ENCODE assay signal across 10 cellular contexts in genomic region chr14:44914849-44915248, GRCh38. TPM values are rescaled to one million over a fixed set of nuclear protein-coding genes. Genes with fewer than 3 reads are reported as not detected.
DNase-seq lines count a peak whose midpoint lies in the region; TF ChIP-seq lines count a peak whose summit lies in the region.
"Had no signal": no experiment of that assay in that cellular context is flagged by ENCODE, and none has a peak within 500 bp of the region (broad histone marks: within the 10 kb centered on the region; RNA-seq: fewer than 3 reads in every experiment).

No MANE protein-coding gene starts in this region.

- no peak overlapping the region for H2AFZ ChIP-seq in H9 (ENCODE audit: low read length)

- H3K27ac ChIP-seq in H9 (ENCODE audit: insufficient read length, low read depth, low read length) = no peak overlapping the region

- peak overlapping the region in 1 of 3 experiments; percentile 82; a peak in 1 of 7 replicates for H3K27ac Mint-ChIP-seq in H9
- H3K27ac Mint-ChIP-seq: naive thymus-derived CD8-positive, alpha-beta T cell had no signal

- peaks cover 0 to 4% of the 10 kb centered on the region in 2 experiments; a peak in 2 of 5 replicates for H3K9me3 Mint-ChIP-seq in H9

- no peak overlapping the region for H3K4ac ChIP-seq in H9 (ENCODE audit: low read depth, low read length)

- H3K4me3 ChIP-seq in fibroblast of mammary gland (ENCODE audit: control insufficient read depth, low read depth, low read length) = no peak overlapping the region

- H3K36me3 Mint-ChIP-seq in H9 (ENCODE audit: insufficient read depth in 1 of 3, low read depth in 3 of 3) = 0 out of 7 replicates have a peak, but pooled peaks cover 0 to 3% (median 0%) of the 10 kb centered on the region in 3 experiments

- no peak overlapping the region for H2AK5ac ChIP-seq in H9 (ENCODE audit: insufficient read length, low read length)

- H3K23ac ChIP-seq in H9 (ENCODE audit: insufficient read length, low read depth, low read length) = no peak overlapping the region

- H2BK120ac ChIP-seq in H9 (ENCODE audit: low read depth, low read length, poor library complexity, severe bottlenecking) = no peak overlapping the region

- H3K4me1 Mint-ChIP-seq in H9 = peaks cover 22% of the 10 kb centered on the region in 2 experiments

- H3K14ac ChIP-seq in H9 (ENCODE audit: insufficient read depth, low read length) = no peak overlapping the region

- intact Hi-C loops in posterior vena cava (cut with DNase I) = no loop called here

- no peaks in the 10 kb centered on the region for H3K79me1 ChIP-seq in H9 (ENCODE audit: insufficient read depth, low read depth, low read length, poor library complexity, severe bottlenecking)

- H3K23me2 ChIP-seq in H9 (ENCODE audit: insufficient read length, low read depth, low read length, poor library complexity, severe bottlenecking) = no peaks in the 10 kb centered on the region

- H4K91ac ChIP-seq in H9 (ENCODE audit: insufficient read length, low read depth, low read length) = no peak overlapping the region

- H4K5ac ChIP-seq in H9 (ENCODE audit: insufficient read length, low read depth, low read length) = no peak overlapping the region

- no peaks in the 10 kb centered on the region for H3K27me3 Mint-ChIP-seq in H9 (ENCODE audit: low read depth)

- no peak overlapping the region for H3K18ac ChIP-seq in H9 (ENCODE audit: insufficient read length, low read depth, low read length)

- DNase-seq in H9 = peak; percentile 42
- peak; percentile 9 for DNase-seq in RPMI7951 (ENCODE audit: low read depth)
- peak; percentile 54 for DNase-seq in fibroblast of mammary gland (ENCODE audit: low read depth)
- peak; percentile 30 for DNase-seq in pons (ENCODE audit: low spot score)
- no peak for DNase-seq in activated CD4-positive, alpha-beta T cell treated with anti-CD3 and anti-CD28 coated beads for 4 hours
- no peak for DNase-seq in RPMI8226
- no peak for DNase-seq in posterior vena cava (ENCODE audit: low spot score)
- DNase-seq: activated naive CD4-positive, alpha-beta T cell treated with anti-CD3 and anti-CD28 coated beads, Interleukin-2, amount 50 U/mL, for 16 hours; naive thymus-derived CD8-positive, alpha-beta T cell; NCI-H510A had no signal

- H3K4me1 ChIP-seq in H9 (ENCODE audit: insufficient read depth, low read length) = no peaks in the 10 kb centered on the region

- H3K9me3 ChIP-seq in H9 (ENCODE audit: control insufficient read depth, low read depth, low read length) = no peaks in the 10 kb centered on the region

- H4K20me1 ChIP-seq in H9 (ENCODE audit: control insufficient read depth, insufficient read depth, insufficient read length) = no peaks in the 10 kb centered on the region

- TF ChIP-seq CTCF in H9 (conservative IDR thresholded peaks at IDR 0.05) (no peak), fibroblast of mammary gland (conservative IDR thresholded peaks at IDR 0.05; ENCODE audit: control insufficient read depth, insufficient read depth, low read depth, low read length) (no peak)

- no peaks in the 10 kb centered on the region for H3K27me3 ChIP-seq in H9 (ENCODE audit: insufficient read depth, low read length)

- no peak overlapping the region for H3K9ac ChIP-seq in H9 (ENCODE audit: extremely low read depth, insufficient read length, low read length)

- H3T11ph ChIP-seq in H9 (ENCODE audit: low read length) = no peak overlapping the region

- no peak overlapping the region for H2BK15ac ChIP-seq in H9 (ENCODE audit: low read depth, low read length)

- H2BK20ac ChIP-seq in H9 (ENCODE audit: low read depth, low read length, poor library complexity, severe bottlenecking) = no peak overlapping the region

- no peak overlapping the region for H3K56ac ChIP-seq in H9 (ENCODE audit: insufficient read length, low read depth, low read length)

- no peaks in the 10 kb centered on the region for H3K79me2 ChIP-seq in H9 (ENCODE audit: insufficient read depth, low read length)

- H2BK5ac ChIP-seq in H9 (ENCODE audit: insufficient read length, low read length) = no peak overlapping the region

- H3K4me2 ChIP-seq in H9 (ENCODE audit: insufficient read depth, insufficient read length, low read length) = no peak overlapping the region

- WGBS in H9 (ENCODE audit: extremely low coverage, insufficient read length, low lambda C conversion rate) = no CpG with 5 or more reads among the region's 4 CpGs

- no peak overlapping the region for H3K4me3 Mint-ChIP-seq in H9
- H3K4me3 Mint-ChIP-seq: naive thymus-derived CD8-positive, alpha-beta T cell had no signal

- H4K8ac ChIP-seq in H9 (replicated peaks; ENCODE audit: insufficient read length, low read depth, low read length) = no peak overlapping the region

- H2BK12ac ChIP-seq in H9 (ENCODE audit: insufficient read length, low read depth, low read length) = no peak overlapping the region

RNA-seq across cellular contexts. Expression of gene KLHL28, which starts 46.9 kb away (rescaled TPM):
- 8.6 and 10.2 TPM in 2 replicates for total RNA-seq in H9 (2021)
- 6.7 and 9.0 TPM in 2 replicates for total RNA-seq in RPMI7951 (2014; rRNA removed; shearing (Covaris generic))
- 10 to 100 TPM; 16.0 to 16.4 TPM for total RNA-seq in posterior vena cava

RNA-seq across cellular contexts. Expression of gene TOGARAM1, which starts 47.1 kb away (rescaled TPM):
- total RNA-seq in H9 (2021) (9.6 and 11.4 TPM in 2 replicates), posterior vena cava (10 to 100 TPM; 12.9 to 17.0 TPM)
- 6.1 and 12.7 TPM in 2 replicates for total RNA-seq in RPMI7951 (2014; rRNA removed; shearing (Covaris generic))

Comparison
In these comparisons a context has a peak if more than half of its experiments do, and no peak if none do; other contexts are left out.
1. DNase-seq: peak in H9 (single experiment), RPMI7951 (single experiment), fibroblast of mammary gland (single experiment) and pons (single experiment); none in activated CD4-positive, alpha-beta T cell treated with anti-CD3 and anti-CD28 coated beads for 4 hours (0 of 2), RPMI8226 (single experiment) and posterior vena cava (single experiment).